Comparison of ENCODE assay signal across 27 cellular contexts in the genomic region with DNA sequence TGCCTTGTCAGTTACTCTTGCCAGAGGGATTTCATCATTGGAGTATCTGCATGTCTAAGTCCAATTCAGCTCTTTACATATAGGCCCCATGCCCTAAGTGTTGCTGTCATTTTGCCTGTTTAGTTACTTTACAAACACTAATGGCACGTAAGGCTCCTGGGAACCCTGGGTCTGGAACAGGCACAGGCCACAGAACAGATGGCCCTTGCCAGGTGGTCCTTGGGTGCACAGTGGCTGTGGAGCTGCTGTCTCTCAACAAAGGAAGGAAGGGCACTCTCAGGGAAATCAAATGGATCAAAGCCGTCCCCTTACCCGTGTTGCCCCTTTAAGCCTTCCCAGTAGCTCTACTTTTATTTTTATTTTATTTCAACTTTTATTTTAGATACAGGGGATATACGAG. TPM values are rescaled to one million over a fixed set of nuclear protein-coding genes. Genes with fewer than 3 reads are reported as not detected.
A peak's percentile ranks its signal among the peaks of the same experiment; 100 is the strongest.
DNase-seq lines count a peak whose midpoint lies in the region; ATAC-seq, FAIRE-seq and TF ChIP-seq lines count a peak whose summit lies in the region.
"Had no signal": no experiment of that assay in that cellular context is flagged by ENCODE, and none has a peak within 500 bp of the region (broad histone marks: within the 10 kb centered on the region; RNA-seq: fewer than 3 reads in every experiment).

No MANE protein-coding gene starts in this region.

- peak overlapping the region; percentile 80 for H3K27ac ChIP-seq in AG04450 (ENCODE audit: low read depth, low read length)
- peak overlapping the region; percentile 60 for H3K27ac ChIP-seq in SJSA1
- H3K27ac ChIP-seq in HepG2 (ENCODE audit: extremely low read length, insufficient read depth, low read length), result peak overlapping the region; percentile 5
- no peak overlapping the region for H3K27ac ChIP-seq in effector memory CD4-positive, alpha-beta T cell (ENCODE audit: insufficient read depth, low read length, poor library complexity, severe bottlenecking)
- H3K27ac ChIP-seq in testis, result no peak overlapping the region
- H3K27ac ChIP-seq: BLaER1 treated with 17β-estradiol and CSF1 and Interleukin-3, amounts not matched to agents 10 nM and 100 nM; parathyroid adenoma; spleen; transverse colon had no signal

- BruUV-seq in HepG2 (replicated peaks; lab: Mats Ljungman, UMichigan), result no TSS peak

- peaks cover 39% of the 10 kb centered on the region for H4K20me1 ChIP-seq in HepG2 (ENCODE audit: insufficient read depth, low read length)

- TF ChIP-seq CTCF in AG04450 (IDR thresholded peaks at IDR 0.05; ENCODE audit: low read depth, low read length) (no peak), HepG2 (CRISPR knock-in tag; IDR thresholded peaks at IDR 0.05) (no peak), testis (IDR thresholded peaks at IDR 0.05) (no peak)

- H3K79me2 ChIP-seq in HepG2 (ENCODE audit: insufficient read depth, low read length), result peaks cover 99% of the 10 kb centered on the region

- DNase-seq in AG04450 (ENCODE audit: low read depth, low spot score) (no peak), NCI-H1694 treated with DMSO at 0.1 percent for 48 hours (lab: John Stamatoyannopoulos, UW) (peak; percentile 30), SJSA1 (ENCODE audit: low read depth in 1 of 2, low spot score in 2 of 2) (no peak), HepG2 (ENCODE audit: low spot score) (no peak), testis (no peak)
- no peak for DNase-seq in effector memory CD4-positive, alpha-beta T cell
- DNase-seq: activated CD4-positive, alpha-beta memory T cell treated with anti-CD3 and anti-CD28 coated beads for 36 hours; activated CD8-positive, alpha-beta memory T cell treated with anti-CD3 and anti-CD28 coated beads, Interleukin-2, amount 50 U/mL, for 48 hours; activated naive CD4-positive, alpha-beta T cell treated with anti-CD3 and anti-CD28 coated beads, Interleukin-2, amount 10 ng/mL, durations not matched to agents 7 days and 5 days; DND-41; heart right ventricle; NCI-H1105 treated with DMSO at 0.1 percent for 48 hours; NCI-H2081; NCI-H446 treated with DMSO at 0.1 percent for 48 hours; NK-92 treated with Interleukin-12 subunit alpha and Interleukin-12 subunit beta, amount 100 ng/mL, for 24 hours; SIG-M5; spleen; transverse colon had no signal

- H3K4me3 ChIP-seq in AG04450 (ENCODE audit: low read depth, low read length) (no peak overlapping the region), SJSA1 (no peak overlapping the region), HepG2 (replicated peaks in 1 of 3; ENCODE audit: insufficient read depth in 1 of 3, low read depth in 2 of 3, low read length in 3 of 3) (no peak overlapping the region), testis (no peak overlapping the region)
- H3K4me3 ChIP-seq in effector memory CD4-positive, alpha-beta T cell (ENCODE audit: insufficient read depth, low read depth, low read length, poor library complexity, severe bottlenecking), result no peak overlapping the region
- H3K4me3 ChIP-seq: BLaER1 treated with 17β-estradiol and CSF1 and Interleukin-3, amounts not matched to agents 10 nM and 100 nM; GM23338; heart right ventricle; K562; lung; spleen; transverse colon had no signal

- no peak for TF ChIP-seq POLR2A in HepG2 (IDR thresholded peaks at IDR 0.05; ENCODE audit: insufficient read depth in 1 of 2, low read depth in 2 of 2, low read length in 2 of 2)
- TF ChIP-seq POLR2A in testis (IDR thresholded peaks at IDR 0.05), result no peak

- no peak for FAIRE-seq in HepG2 (lab: Jason Lieb, UNC)
- FAIRE-seq: GM18507, K562 had no signal

- H3K27me3 ChIP-seq in AG04450 (ENCODE audit: control insufficient read depth, insufficient read depth, low read length) (no peaks in the 10 kb centered on the region), SJSA1 (replicated peaks) (no peaks in the 10 kb centered on the region), HepG2 (ENCODE audit: control insufficient read depth in 1 of 2, insufficient read depth in 2 of 2, low read length in 2 of 2) (no peaks in the 10 kb centered on the region), testis (no peaks in the 10 kb centered on the region)
- H3K27me3 ChIP-seq in effector memory CD4-positive, alpha-beta T cell (replicated peaks; ENCODE audit: control insufficient read depth, insufficient read depth, low read length, poor library complexity, severe bottlenecking), result no peaks in the 10 kb centered on the region
- H3K27me3 ChIP-seq: BLaER1 treated with 17β-estradiol and CSF1 and Interleukin-3, amounts not matched to agents 10 nM and 100 nM; heart right ventricle; spleen; transverse colon had no signal

- TF ChIP-seq EP300 in HepG2 (IDR thresholded peaks at IDR 0.05; ENCODE audit: low read depth in 2 of 2, low read length in 2 of 2) (no peak), HepG2 (CRISPR knock-in tag; IDR thresholded peaks at IDR 0.05; ENCODE audit: borderline replicate concordance) (no peak)

- intact Hi-C loops in HepG2 (cut with micrococcal nuclease; ENCODE audit: unreplicated experiment) (no loop called here), testis (cut with DNase I; ENCODE audit: low total_unique reads) (no loop called here)

- no peak overlapping the region for H2AFZ ChIP-seq in HepG2 (ENCODE audit: low read length)
- H2AFZ ChIP-seq: GM23338, parathyroid adenoma had no signal

- H3K4me1 ChIP-seq in SJSA1 (replicated peaks) (peaks cover 58% of the 10 kb centered on the region), HepG2 (ENCODE audit: insufficient read depth, low read length) (peaks cover 87% of the 10 kb centered on the region), testis (peaks cover 10% of the 10 kb centered on the region)
- no peaks in the 10 kb centered on the region for H3K4me1 ChIP-seq in effector memory CD4-positive, alpha-beta T cell (ENCODE audit: control insufficient read depth, insufficient read depth, low read length, poor library complexity, severe bottlenecking)

- peaks cover 4% of the 10 kb centered on the region; the same call in 1 of the 2 replicates for H3K9me3 ChIP-seq in AG04450 (ENCODE audit: control insufficient read depth, insufficient read depth, low read length)
- peaks cover 6% of the 10 kb centered on the region; the same call in 1 of the 2 replicates for H3K9me3 ChIP-seq in SJSA1 (replicated peaks)
- no peaks in the 10 kb centered on the region; the same call in 1 of the 2 replicates for H3K9me3 ChIP-seq in HepG2 (ENCODE audit: low read length)
- H3K9me3 ChIP-seq in effector memory CD4-positive, alpha-beta T cell (ENCODE audit: control insufficient read depth, low read length), result no peaks in the 10 kb centered on the region
- H3K9me3 ChIP-seq in testis, result no peaks in the 10 kb centered on the region
- H3K9me3 ChIP-seq: transverse colon had no signal

- CTCF ChIA-PET in AG04450 (lab: Charles Lee), result interaction anchor here (0.6 to 1.9 kb wide), 4 partner anchors 10 to 191 kb away, joined by 3 to 5 read pairs (median 3); no protein-coding TSS in a partner anchor
- CTCF ChIA-PET in HepG2 (lab: Yijun Ruan, JAX; ENCODE audit: low intra/inter-chr PET ratio, low total read pairs), result no interaction called here

- H3K9ac ChIP-seq in HepG2 (ENCODE audit: insufficient read depth, low read depth, low read length), result no peak overlapping the region
- H3K9ac ChIP-seq: BLaER1 treated with 17β-estradiol and CSF1 and Interleukin-3, amounts not matched to agents 10 nM and 100 nM; parathyroid adenoma had no signal

- peaks cover 17% of the 10 kb centered on the region for H3K36me3 ChIP-seq in SJSA1
- no peaks in the 10 kb centered on the region for H3K36me3 ChIP-seq in HepG2 (replicated peaks in 1 of 2; ENCODE audit: control insufficient read depth in 1 of 2, insufficient read depth in 2 of 2, low read length in 2 of 2)
- H3K36me3 ChIP-seq in effector memory CD4-positive, alpha-beta T cell (ENCODE audit: control insufficient read depth, insufficient read depth, low read length), result no peaks in the 10 kb centered on the region
- no peaks in the 10 kb centered on the region for H3K36me3 ChIP-seq in testis (ENCODE audit: low read depth, missing control alignments)
- H3K36me3 ChIP-seq: heart right ventricle, spleen, transverse colon had no signal

- 94% methylated on average over 4 of the region's 4 CpGs for WGBS in HepG2 (ENCODE audit: low lambda C conversion rate)
- WGBS in testis, 2 donors, result 82 to 86% methylated on average over 4 of the region's 4 CpGs

- no peak overlapping the region for H3K4me2 ChIP-seq in HepG2 (ENCODE audit: low read depth, low read length)
- H3K4me2 ChIP-seq: GM23338 had no signal

- in situ Hi-C loops in HepG2 (cut with HindIII; ENCODE audit: extremely low pct_ligation_motif_present, low pct_unique_long_range_greater_than_20kb), result loop anchor here (5.0 kb wide), 1 partner anchor 48 kb away; no protein-coding TSS in a partner anchor

- no peak for TF ChIP-seq RAD21 in HepG2 (CRISPR knock-in tag; IDR thresholded peaks at IDR 0.05)

- POLR2A ChIA-PET in AG04450 (lab: Yijun Ruan, JAX), result interaction anchor here (0.8 to 1.8 kb wide), 2 partner anchors 8 to 21 kb away, joined by 3 to 5 read pairs; no protein-coding TSS in a partner anchor
- POLR2A ChIA-PET in HepG2 (lab: Yijun Ruan, JAX), result interaction anchor here (1.2 to 1.5 kb wide), 2 partner anchors 8 to 15 kb away, joined by 3 to 5 read pairs; no protein-coding TSS in a partner anchor

- no peak for ATAC-seq in HepG2
- no peak for ATAC-seq in HG03520 (IDR thresholded peaks at IDR 0.05; ENCODE audit: unreplicated experiment)
- no peak for ATAC-seq in HG02852 (IDR thresholded peaks at IDR 0.05; ENCODE audit: unreplicated experiment)
- ATAC-seq: K562, WTC11 had no signal

RNA-seq across cellular contexts. Expression of gene TRIO, which starts 21.6 kb away (rescaled TPM):
- polyA plus RNA-seq in AG04450 (2011; rRNA removed), result 268 TPM in 2 replicates
- polyA minus RNA-seq in AG04450 (2011; rRNA and poly(A)+ RNA removed), result 933 and 1,222 TPM in 2 replicates
- 62.2 and 99.6 TPM in 2 replicates for total RNA-seq in SJSA1 (2014; rRNA removed; shearing (Covaris generic))
- total RNA-seq in HepG2 (2016; rRNA removed; fragmentation: Illumina TruSeq; extraction: Trizol), result 40.1 and 45.2 TPM in 2 replicates
- total RNA-seq in HepG2 (2016; cell fraction: cytosol; rRNA removed; fragmentation: Illumina TruSeq; extraction: Trizol; ENCODE audit: low read depth), result 21.2 and 24.0 TPM in 2 replicates
- 33.5 and 38.3 TPM in 2 replicates for total RNA-seq in HepG2 (2016; cell fraction: insoluble cytoplasmic fraction; rRNA removed; fragmentation: Illumina TruSeq; extraction: Trizol)
- 21.6 and 23.8 TPM in 2 replicates for total RNA-seq in HepG2 (2016; cell fraction: membrane; rRNA removed; fragmentation: Illumina TruSeq; extraction: Trizol)
- total RNA-seq in HepG2 (2016; cell fraction: nucleus; rRNA removed; fragmentation: Illumina TruSeq; extraction: Trizol), result 110 and 124 TPM in 2 replicates
- 45.9 and 54.9 TPM in 2 replicates for polyA plus RNA-seq in HepG2 (2011; rRNA removed)
- polyA plus RNA-seq in HepG2 (2011; cell fraction: cytosol; rRNA removed), result 21.6 and 26.5 TPM in 2 replicates
- polyA plus RNA-seq in HepG2 (2011; cell fraction: nucleus; rRNA removed), result 164 and 205 TPM in 2 replicates
- 38.4 and 43.8 TPM in 2 replicates for polyA plus RNA-seq in HepG2 (2012)
- polyA plus RNA-seq in HepG2 (2016; cell fraction: cytosol; fragmentation: Illumina TruSeq; extraction: Trizol; ENCODE audit: low read depth), result 0.63 and 1.0 TPM in 2 replicates
- 11.0 and 18.7 TPM in 2 replicates for polyA plus RNA-seq in HepG2 (2016; cell fraction: insoluble cytoplasmic fraction; fragmentation: Illumina TruSeq; extraction: Trizol; ENCODE audit: low read depth)
- polyA plus RNA-seq in HepG2 (2016; cell fraction: membrane; fragmentation: Illumina TruSeq; extraction: Trizol; ENCODE audit: low read depth), result 2.1 and 2.3 TPM in 2 replicates
- polyA plus RNA-seq in HepG2 (2016; cell fraction: nucleus; fragmentation: Illumina TruSeq; extraction: Trizol; ENCODE audit: insufficient read depth, low read depth), result 112 and 131 TPM in 2 replicates
- polyA minus RNA-seq in HepG2 (2011; rRNA and poly(A)+ RNA removed; ENCODE audit: low replicate concordance), result 240 and 302 TPM in 2 replicates
- polyA minus RNA-seq in HepG2 (2011; cell fraction: cytosol; rRNA and poly(A)+ RNA removed), result 39.7 and 40.6 TPM in 2 replicates
- 318 and 321 TPM in 2 replicates for polyA minus RNA-seq in HepG2 (2011; cell fraction: nucleus; rRNA and poly(A)+ RNA removed)
- 100 to 1,000 TPM; 249 to 295 TPM for total RNA-seq in testis
- 47.2 TPM for polyA plus RNA-seq in testis (ENCODE audit: insufficient read depth, low read depth, low replicate concordance)

Comparison
In these comparisons a context has a peak if more than half of its experiments do, and no peak if none do; other contexts are left out.
1. H3K27ac ChIP-seq: peak in AG04450 (single experiment), SJSA1 (single experiment) and HepG2 (single experiment); none in effector memory CD4-positive, alpha-beta T cell (single experiment) and testis (0 of 2).